1 cellular context compared by ENCODE assay signal in genomic region chr2:162111958-162112850, GRCh38.
TF ChIP-seq lines count a peak whose summit lies in the region.

No MANE protein-coding gene starts in this region.

TF ChIP-seq in HepG2, 621 proteins besides CTCF, POLR2A, EP300 and RAD21 (continued from another document):
- TF ChIP-seq ZNF407 (CRISPR knock-in tag; IDR thresholded peaks at IDR 0.05; ENCODE audit: not compliant biosample characterization) (no peak), HNRNPH1 (optimal IDR thresholded peaks at IDR 0.05; ENCODE audit: low read depth, low read length) (no peak), KDM5A (IDR thresholded peaks at IDR 0.05; ENCODE audit: borderline replicate concordance, low read length) (no peak), XRCC5 (optimal IDR thresholded peaks at IDR 0.05; ENCODE audit: low read length) (no peak), NFIC (IDR thresholded peaks at IDR 0.05; ENCODE audit: low read length) (peak; percentile 96), NR0B2 (CRISPR knock-in tag; IDR thresholded peaks at IDR 0.05) (no peak), HMGA1 (CRISPR knock-in tag; conservative IDR thresholded peaks at IDR 0.05) (no peak), PRDM15 (CRISPR knock-in tag; IDR thresholded peaks at IDR 0.05) (no peak), HOXA9 (CRISPR knock-in tag; IDR thresholded peaks at IDR 0.05; ENCODE audit: borderline replicate concordance) (no peak), POGZ (CRISPR knock-in tag; IDR thresholded peaks at IDR 0.05) (peak; percentile 32; the same call in 1 of the 2 replicates), KAT8 (CRISPR knock-in tag; IDR thresholded peaks at IDR 0.05) (peak; percentile 63; the same call in 1 of the 2 replicates), ZNF556 (CRISPR knock-in tag; IDR thresholded peaks at IDR 0.05; ENCODE audit: borderline replicate concordance) (no peak), SMC3 (IDR thresholded peaks at IDR 0.05; ENCODE audit: low read length) (peak; percentile 32; the same call in 1 of the 2 replicates), CSRNP1 (CRISPR knock-in tag; IDR thresholded peaks at IDR 0.05) (no peak), ZHX1 (CRISPR knock-in tag; IDR thresholded peaks at IDR 0.05; ENCODE audit: low read depth) (no peak), ZFP41 (CRISPR knock-in tag; IDR thresholded peaks at IDR 0.05; ENCODE audit: borderline replicate concordance) (no peak), ZNF546 (CRISPR knock-in tag; conservative IDR thresholded peaks at IDR 0.05) (no peak), GABPB1 (CRISPR knock-in tag; IDR thresholded peaks at IDR 0.05) (no peak), FOSL2 (CRISPR knock-in tag; IDR thresholded peaks at IDR 0.05) (peak; percentile 72), TCF7L2 (IDR thresholded peaks at IDR 0.05; ENCODE audit: low read depth, low read length) (peak; percentile 59; the same call in 1 of the 2 replicates), ZBED4 (CRISPR knock-in tag; IDR thresholded peaks at IDR 0.05; ENCODE audit: borderline replicate concordance) (peak; percentile 62; the same call in 1 of the 2 replicates), ZNF790 (CRISPR knock-in tag; IDR thresholded peaks at IDR 0.05; ENCODE audit: borderline replicate concordance) (0 out of 2 replicates have a peak, but pooled peaks have one; percentile 59), MYNN (CRISPR knock-in tag; IDR thresholded peaks at IDR 0.05; ENCODE audit: low read depth) (no peak), KMT2B (CRISPR knock-in tag; IDR thresholded peaks at IDR 0.05) (no peak), ZNF777 (CRISPR knock-in tag; IDR thresholded peaks at IDR 0.05) (no peak), ZNF782 (CRISPR knock-in tag; IDR thresholded peaks at IDR 0.05; ENCODE audit: borderline replicate concordance) (no peak), ZNF205 (CRISPR knock-in tag; IDR thresholded peaks at IDR 0.05) (peak; percentile 76; the same call in 1 of the 2 replicates), KDM1A (CRISPR knock-in tag; IDR thresholded peaks at IDR 0.05) (peak; percentile 43; the same call in 1 of the 2 replicates), KAT2B (IDR thresholded peaks at IDR 0.05; ENCODE audit: borderline replicate concordance, low read depth, low read length) (0 out of 2 replicates have a peak, but pooled peaks have one; percentile 30), ATF4 (CRISPR knock-in tag; IDR thresholded peaks at IDR 0.05) (peak in 1 of 2 experiments; percentile 66; a peak in 2 of 4 replicates), ZNF772 (CRISPR knock-in tag; IDR thresholded peaks at IDR 0.05) (no peak)
